Comparison of ENCODE assay signal across 31 cellular contexts in the genomic region with DNA sequence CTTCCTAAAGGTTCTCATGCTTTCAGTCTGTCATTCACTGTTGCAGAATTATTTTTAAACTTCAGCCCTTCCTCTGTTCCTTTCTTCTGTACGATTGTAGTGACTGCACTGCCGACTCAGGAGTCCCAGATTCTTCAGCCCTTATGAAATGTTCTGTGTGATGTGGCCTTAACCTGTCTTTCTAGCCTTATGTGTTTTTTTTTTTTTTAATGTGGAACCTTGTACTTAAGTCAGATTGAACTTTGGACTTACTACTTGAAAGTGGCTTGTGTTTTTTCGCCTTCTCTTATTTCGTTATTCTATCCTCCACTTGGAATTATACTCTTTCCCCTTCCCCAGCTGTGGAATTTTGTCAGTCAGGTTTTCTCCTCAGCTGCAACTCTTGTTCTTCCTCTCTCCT.
"Had no signal": no experiment of that assay in that cellular context is flagged by ENCODE, and none has a peak within 500 bp of the region (broad histone marks: within the 10 kb centered on the region; RNA-seq: fewer than 3 reads in every experiment).

No MANE protein-coding gene starts in this region.

- H3K27ac ChIP-seq: gastrocnemius medialis, neural progenitor cell, parathyroid adenoma, uterus, VCaP had no signal

- H3K27ac Mint-ChIP-seq: activated CD4-positive, alpha-beta memory T cell treated with anti-CD3 and anti-CD28 coated beads for 36 hours; activated naive CD4-positive, alpha-beta T cell treated with anti-CD3 and anti-CD28 coated beads, Interleukin-2, amount 50 U/mL, for 72 hours; mesothelial cell of epicardium; naive thymus-derived CD4-positive, alpha-beta T cell; neural progenitor cell; stimulated activated effector memory CD8-positive, alpha-beta T cell treated with anti-CD3 and anti-CD28 coated beads, Interleukin-12 subunit alpha, Interleukin-12 subunit beta, amount 100 ng/mL, for 72 hours; T-cell; type B pancreatic cell had no signal

- H3K4me1 Mint-ChIP-seq: neural progenitor cell; stimulated activated naive CD8-positive, alpha-beta T cell treated with anti-CD3 and anti-CD28 coated beads, Interleukin-15, amount 100 ng/mL, for 72 hours had no signal

- DNase-seq: activated CD4-positive, alpha-beta memory T cell treated with anti-CD3 and anti-CD28 coated beads for 36 hours; activated CD4-positive, alpha-beta T cell treated with anti-CD3 and anti-CD28 coated beads for 4 hours; activated CD8-positive, alpha-beta memory T cell treated with anti-CD3 and anti-CD28 coated beads, Interleukin-2, amount 50 U/mL, for 4 hours; activated naive CD4-positive, alpha-beta T cell; activated T-cell treated with anti-CD3 and anti-CD28 coated beads, Interleukin-2, amount 50 U/mL, for 1 hour; anterior cingulate cortex; dermis blood vessel endothelial cell; effector CD8-positive, alpha-beta T cell; gastrocnemius medialis; glutamatergic neuron; islet precursor cell; left cardiac atrium; mammary epithelial cell; naive thymus-derived CD4-positive, alpha-beta T cell; occipital lobe; right cardiac atrium; stimulated activated CD4-positive, alpha-beta T cell treated with anti-CD3 and anti-CD28 coated beads, Interleukin-12 subunit alpha, Interleukin-12 subunit beta, amount 100 ng/mL, for 4 hours; stimulated activated CD4-positive, alpha-beta T cell treated with anti-CD3 and anti-CD28 coated beads, Interleukin-4, amount 100 ng/mL, for 1 hour; stimulated activated naive CD8-positive, alpha-beta T cell treated with anti-CD3 and anti-CD28 coated beads, Interleukin-15, amount 100 ng/mL, for 72 hours; substantia nigra; T-cell; uterus had no signal

- H3K36me3 ChIP-seq: uterus had no signal

- H2AFZ ChIP-seq: neural progenitor cell, parathyroid adenoma had no signal

- H3K4me1 ChIP-seq: parathyroid adenoma, uterus had no signal

- H3K9me3 Mint-ChIP-seq: activated CD4-positive, alpha-beta memory T cell treated with anti-CD3 and anti-CD28 coated beads for 36 hours; activated naive CD4-positive, alpha-beta T cell treated with anti-CD3 and anti-CD28 coated beads, Interleukin-2, amount 50 U/mL, for 72 hours; mesothelial cell of epicardium; naive thymus-derived CD4-positive, alpha-beta T cell; neural progenitor cell; stimulated activated effector memory CD8-positive, alpha-beta T cell treated with anti-CD3 and anti-CD28 coated beads, Interleukin-12 subunit alpha, Interleukin-12 subunit beta, amount 100 ng/mL, for 72 hours; stimulated activated naive CD8-positive, alpha-beta T cell treated with anti-CD3 and anti-CD28 coated beads, Interleukin-15, amount 100 ng/mL, for 72 hours; T-cell; type B pancreatic cell had no signal

- H3K9me3 ChIP-seq: gastrocnemius medialis, uterus had no signal

- ATAC-seq: activated naive CD4-positive, alpha-beta T cell treated with anti-CD3 and anti-CD28 coated beads, Interleukin-2, amount 50 U/mL, for 72 hours; gastrocnemius medialis; left cardiac atrium; naive thymus-derived CD4-positive, alpha-beta T cell; right cardiac atrium; stimulated activated effector memory CD8-positive, alpha-beta T cell treated with anti-CD3 and anti-CD28 coated beads, Interleukin-12 subunit alpha, Interleukin-12 subunit beta, amount 100 ng/mL, for 72 hours; stimulated activated naive CD8-positive, alpha-beta T cell treated with anti-CD3 and anti-CD28 coated beads, Interleukin-15, amount 100 ng/mL, for 72 hours; T-cell had no signal

- H3K4me3 ChIP-seq: gastrocnemius medialis, neural progenitor cell, uterus had no signal

- H3K27me3 Mint-ChIP-seq: activated CD4-positive, alpha-beta memory T cell treated with anti-CD3 and anti-CD28 coated beads for 36 hours; naive thymus-derived CD4-positive, alpha-beta T cell; stimulated activated naive CD8-positive, alpha-beta T cell treated with anti-CD3 and anti-CD28 coated beads, Interleukin-15, amount 100 ng/mL, for 72 hours; T-cell; type B pancreatic cell had no signal

- FAIRE-seq: colon, endometrium had no signal

- H3K4me3 Mint-ChIP-seq: activated CD4-positive, alpha-beta memory T cell treated with anti-CD3 and anti-CD28 coated beads for 36 hours; mesothelial cell of epicardium; neural progenitor cell; stimulated activated effector memory CD8-positive, alpha-beta T cell treated with anti-CD3 and anti-CD28 coated beads, Interleukin-12 subunit alpha, Interleukin-12 subunit beta, amount 100 ng/mL, for 72 hours; stimulated activated naive CD8-positive, alpha-beta T cell treated with anti-CD3 and anti-CD28 coated beads, Interleukin-15, amount 100 ng/mL, for 72 hours; T-cell; type B pancreatic cell had no signal

- H3K4me2 ChIP-seq: neural progenitor cell had no signal

- H3K27me3 ChIP-seq: gastrocnemius medialis, neural progenitor cell, uterus had no signal
